ENCODE assay signal across 9 cellular contexts in genomic region chr6:111691345-111692225, GRCh38.
DNase-seq lines count a peak whose midpoint lies in the region; ATAC-seq, FAIRE-seq and TF ChIP-seq lines count a peak whose summit lies in the region.
"Had no signal": no experiment of that assay in that cellular context is flagged by ENCODE, and none has a peak within 500 bp of the region (broad histone marks: within the 10 kb centered on the region; RNA-seq: fewer than 3 reads in every experiment).

No MANE protein-coding gene starts in this region.

- no peak for FAIRE-seq in pancreas (lab: Jason Lieb, UNC)

- WGBS in pancreas, 2 donors, result 82 to 84% methylated on average over 7 of the region's 7 CpGs

- peaks cover 80 to 98% (median 91%) of the 10 kb centered on the region in 3 donors for H3K4me1 Mint-ChIP-seq in CD8-positive, alpha-beta memory T cell
- peaks cover 9% of the 10 kb centered on the region for H3K4me1 Mint-ChIP-seq in endothelial cell (ENCODE audit: unreplicated experiment)

- CTCF ChIA-PET in CD8-positive, alpha-beta memory T cell (lab: Charles Lee), result interaction anchor here (1.7 kb wide), 1 partner anchor 11 kb away, joined by 3 read pairs; no protein-coding TSS in a partner anchor

- POLR2A ChIA-PET in CD8-positive, alpha-beta memory T cell (lab: Charles Lee), result no interaction called here

- H3K4me1 ChIP-seq in CD8-positive, alpha-beta memory T cell (ENCODE audit: insufficient read depth, low read length), result peaks cover 29% of the 10 kb centered on the region
- H3K4me1 ChIP-seq in pancreas, result peaks cover 0 to 33% (median 0%) of the 10 kb centered on the region in 3 donors

- intact Hi-C loops in pancreas (cut with DNase I), result no loop called here

- no peak for DNase-seq in CD8-positive, alpha-beta memory T cell
- DNase-seq in NCI-H82 treated with DMSO at 0.1 percent for 48 hours (lab: John Stamatoyannopoulos, UW; ENCODE audit: unreplicated experiment), result peak; percentile 89
- DNase-seq in endothelial cell (ENCODE audit: low spot score), result no peak
- no peak for DNase-seq in pancreas
- no peak for DNase-seq in NCI-H146 treated with DMSO at 0.1 percent for 48 hours (lab: John Stamatoyannopoulos, UW; ENCODE audit: unreplicated experiment)
- no peak for DNase-seq in SW 1271 (lab: John Stamatoyannopoulos, UW)
- no peak for DNase-seq in NCI-H2227 treated with DMSO at 0.1 percent for 48 hours (lab: John Stamatoyannopoulos, UW)
- DNase-seq: mammary epithelial cell had no signal

- H3K9me3 Mint-ChIP-seq in CD8-positive, alpha-beta memory T cell, result no peaks in the 10 kb centered on the region
- H3K9me3 Mint-ChIP-seq in endothelial cell (ENCODE audit: unreplicated experiment), result no peaks in the 10 kb centered on the region

- peaks cover 0 to 4% of the 10 kb centered on the region in 2 donors for H3K27me3 Mint-ChIP-seq in CD8-positive, alpha-beta memory T cell
- peaks cover 23% of the 10 kb centered on the region for H3K27me3 Mint-ChIP-seq in endothelial cell (ENCODE audit: unreplicated experiment)

- H3K27ac Mint-ChIP-seq in CD8-positive, alpha-beta memory T cell, result peak overlapping the region in 7 of 8 donors; percentile 37 to 97 (median 56)
- no peak overlapping the region for H3K27ac Mint-ChIP-seq in endothelial cell (ENCODE audit: unreplicated experiment)

- ATAC-seq in pancreas (no peak), HG03521 (IDR thresholded peaks at IDR 0.05; ENCODE audit: unreplicated experiment) (no peak)

- H3K4me3 ChIP-seq in CD8-positive, alpha-beta memory T cell (ENCODE audit: low read length), result no peak overlapping the region
- H3K4me3 ChIP-seq in pancreas, result no peak overlapping the region

- H3K27me3 ChIP-seq in CD8-positive, alpha-beta memory T cell (ENCODE audit: insufficient read depth, low read length, poor library complexity, severe bottlenecking), result no peaks in the 10 kb centered on the region
- H3K27me3 ChIP-seq in pancreas, result no peaks in the 10 kb centered on the region

- H3K36me3 ChIP-seq in CD8-positive, alpha-beta memory T cell (ENCODE audit: insufficient read depth, low read length), result peaks cover 73% of the 10 kb centered on the region
- H3K36me3 ChIP-seq in pancreas, result no peaks in the 10 kb centered on the region

- H3K9me3 ChIP-seq in CD8-positive, alpha-beta memory T cell (ENCODE audit: low read length), result no peaks in the 10 kb centered on the region
- no peaks in the 10 kb centered on the region for H3K9me3 ChIP-seq in pancreas

- peak overlapping the region in 1 of 7 donors; percentile 39 for H3K4me3 Mint-ChIP-seq in CD8-positive, alpha-beta memory T cell
- peak overlapping the region; percentile 28 for H3K4me3 Mint-ChIP-seq in endothelial cell (ENCODE audit: unreplicated experiment)

- H3K27ac ChIP-seq in CD8-positive, alpha-beta memory T cell (ENCODE audit: low read depth, low read length), result no peak overlapping the region
- H3K27ac ChIP-seq in pancreas, result peak overlapping the region in 3 of 4 donors; percentile 31 to 82 (median 65)

- no peak for TF ChIP-seq CTCF in endothelial cell (IDR thresholded peaks at IDR 0.05; ENCODE audit: unreplicated experiment)
- no peak for TF ChIP-seq CTCF in pancreas (IDR thresholded peaks at IDR 0.05)

- peaks cover 31 to 97% (median 53%) of the 10 kb centered on the region in 3 donors for H3K36me3 Mint-ChIP-seq in CD8-positive, alpha-beta memory T cell
- H3K36me3 Mint-ChIP-seq in endothelial cell (ENCODE audit: low read depth, unreplicated experiment), result peaks cover 75% of the 10 kb centered on the region
